Comparison of ENCODE assay signal across 1 cellular context in the genomic region with DNA sequence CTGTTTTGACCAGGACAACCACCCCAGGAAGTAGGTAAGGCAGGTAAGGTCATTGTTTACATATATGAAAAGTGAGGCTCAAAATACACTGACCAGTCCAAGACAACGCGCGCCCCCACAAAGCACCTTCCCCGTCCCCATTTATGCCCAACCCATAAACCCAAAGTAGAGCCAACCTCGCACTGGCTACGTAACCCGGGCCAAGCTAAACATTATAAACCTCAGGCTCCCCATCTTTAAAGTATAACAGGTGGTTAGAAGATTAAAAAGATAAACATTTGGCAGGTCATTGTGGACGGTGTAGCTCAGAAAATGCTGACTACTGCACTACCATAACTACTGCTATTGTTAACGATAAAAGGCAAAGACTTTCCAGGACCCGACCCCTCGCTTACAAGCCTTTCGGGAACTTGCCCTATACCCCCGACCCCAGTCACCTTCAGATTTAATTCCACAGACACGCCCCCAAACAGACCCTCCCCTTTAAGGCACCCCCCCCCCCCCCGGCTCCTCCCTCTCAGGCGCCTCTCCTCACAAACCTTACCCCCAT.
TF ChIP-seq lines count a peak whose summit lies in the region.

No MANE protein-coding gene starts in this region.

TF ChIP-seq in HepG2, 621 proteins besides CTCF, POLR2A, EP300 and RAD21:
- TF ChIP-seq CCDC6 (CRISPR knock-in tag; IDR thresholded peaks at IDR 0.05) (0 out of 2 replicates have a peak, but pooled peaks have one; percentile 15), MAFK (conservative IDR thresholded peaks at IDR 0.05 in 1 of 2, IDR thresholded peaks at IDR 0.05 in 1 of 2; ENCODE audit: low read length in 2 of 2) (peak; percentile 77 to 90), ZNF605 (CRISPR knock-in tag; IDR thresholded peaks at IDR 0.05) (0 out of 2 replicates have a peak, but pooled peaks have one; percentile 10), FOXA1 (IDR thresholded peaks at IDR 0.05) (no peak), FOXA1 (CRISPR knock-in tag; IDR thresholded peaks at IDR 0.05) (no peak), MAFF (IDR thresholded peaks at IDR 0.05; ENCODE audit: low read depth, low read length) (peak; percentile 83), ZNF274 (CRISPR knock-in tag; IDR thresholded peaks at IDR 0.05) (no peak), TEAD3 (CRISPR knock-in tag; optimal IDR thresholded peaks at IDR 0.05; ENCODE audit: borderline replicate concordance) (no peak), TGIF2 (CRISPR knock-in tag; IDR thresholded peaks at IDR 0.05) (0 out of 2 replicates have a peak, but pooled peaks have one; percentile 35), KDM5A (IDR thresholded peaks at IDR 0.05; ENCODE audit: borderline replicate concordance, low read length) (peak; percentile 56; the same call in 1 of the 2 replicates)
- TF ChIP-seq, protein P1, sequence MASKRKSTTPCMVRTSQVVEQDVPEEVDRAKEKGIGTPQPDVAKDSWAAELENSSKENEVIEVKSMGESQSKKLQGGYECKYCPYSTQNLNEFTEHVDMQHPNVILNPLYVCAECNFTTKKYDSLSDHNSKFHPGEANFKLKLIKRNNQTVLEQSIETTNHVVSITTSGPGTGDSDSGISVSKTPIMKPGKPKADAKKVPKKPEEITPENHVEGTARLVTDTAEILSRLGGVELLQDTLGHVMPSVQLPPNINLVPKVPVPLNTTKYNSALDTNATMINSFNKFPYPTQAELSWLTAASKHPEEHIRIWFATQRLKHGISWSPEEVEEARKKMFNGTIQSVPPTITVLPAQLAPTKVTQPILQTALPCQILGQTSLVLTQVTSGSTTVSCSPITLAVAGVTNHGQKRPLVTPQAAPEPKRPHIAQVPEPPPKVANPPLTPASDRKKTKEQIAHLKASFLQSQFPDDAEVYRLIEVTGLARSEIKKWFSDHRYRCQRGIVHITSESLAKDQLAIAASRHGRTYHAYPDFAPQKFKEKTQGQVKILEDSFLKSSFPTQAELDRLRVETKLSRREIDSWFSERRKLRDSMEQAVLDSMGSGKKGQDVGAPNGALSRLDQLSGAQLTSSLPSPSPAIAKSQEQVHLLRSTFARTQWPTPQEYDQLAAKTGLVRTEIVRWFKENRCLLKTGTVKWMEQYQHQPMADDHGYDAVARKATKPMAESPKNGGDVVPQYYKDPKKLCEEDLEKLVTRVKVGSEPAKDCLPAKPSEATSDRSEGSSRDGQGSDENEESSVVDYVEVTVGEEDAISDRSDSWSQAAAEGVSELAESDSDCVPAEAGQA (IDR thresholded peaks at IDR 0.05; ENCODE audit: low read depth) = no peak
- TF ChIP-seq, protein P1 (CRISPR knock-in tag; IDR thresholded peaks at IDR 0.05; ENCODE audit: borderline replicate concordance) = no peak
- TF ChIP-seq, protein P2, sequence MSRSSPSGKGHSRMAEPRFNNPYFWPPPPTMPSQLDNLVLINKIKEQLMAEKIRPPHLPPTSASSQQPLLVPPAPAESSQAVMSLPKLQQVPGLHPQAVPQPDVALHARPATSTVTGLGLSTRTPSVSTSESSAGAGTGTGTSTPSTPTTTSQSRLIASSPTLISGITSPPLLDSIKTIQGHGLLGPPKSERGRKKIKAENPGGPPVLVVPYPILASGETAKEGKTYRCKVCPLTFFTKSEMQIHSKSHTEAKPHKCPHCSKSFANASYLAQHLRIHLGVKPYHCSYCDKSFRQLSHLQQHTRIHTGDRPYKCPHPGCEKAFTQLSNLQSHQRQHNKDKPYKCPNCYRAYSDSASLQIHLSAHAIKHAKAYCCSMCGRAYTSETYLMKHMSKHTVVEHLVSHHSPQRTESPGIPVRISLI (CRISPR knock-in tag; IDR thresholded peaks at IDR 0.05; ENCODE audit: borderline replicate concordance) = 0 out of 2 replicates have a peak, but pooled peaks have one; percentile 1
TF ChIP-seq in HepG2: peak in this region for 7.
